ENCODE assay signal across 8 cellular contexts in genomic region chrX:102067966-102068723, GRCh38.
DNase-seq lines count a peak whose midpoint lies in the region; FAIRE-seq lines count a peak whose summit lies in the region.

No MANE protein-coding gene starts in this region.

- no peak overlapping the region for H3K4me3 ChIP-seq in BLaER1

- H3K27me3 ChIP-seq in BLaER1, result no peaks in the 10 kb centered on the region

- H4K20me1 ChIP-seq in BLaER1, result no peaks in the 10 kb centered on the region

- FAIRE-seq in GM18507 (lab: Jason Lieb, UNC), result peak; percentile 46

- H3K4me1 ChIP-seq in BLaER1, result no peaks in the 10 kb centered on the region

- no peak overlapping the region for H3K4me2 ChIP-seq in BLaER1

- H3K9ac ChIP-seq in BLaER1, result 0 out of 2 replicates have a peak overlapping the region, but pooled peaks have one; percentile 17

- no peaks in the 10 kb centered on the region for H3K36me3 ChIP-seq in BLaER1

- peaks cover 19% of the 10 kb centered on the region for H3K9me3 ChIP-seq in BLaER1

- no peak overlapping the region for H3K27ac ChIP-seq in BLaER1

- DNase-seq in GM18507 (ENCODE audit: extremely low spot score, insufficient read length, low read depth), result no peak
- peak; percentile 2 for DNase-seq in RPMI8226
- peak; percentile 44 for DNase-seq in fibroblast of peridontal ligament (ENCODE audit: extremely low read depth)
- DNase-seq in stimulated activated CD8-positive, alpha-beta memory T cell treated with anti-CD3 and anti-CD28 coated beads, Interleukin-4, amount 100 ng/mL, for 24 hours (ENCODE audit: low read depth), result peak; percentile 4
- DNase-seq in NCI-H446 treated with DMSO at 0.1 percent for 48 hours (lab: John Stamatoyannopoulos, UW), result no peak
- no peak for DNase-seq in glomerular visceral epithelial cell (ENCODE audit: extremely low spot score)
- DNase-seq in DMS153 (lab: John Stamatoyannopoulos, UW), result no peak

Comparison
In these comparisons a context has a peak if more than half of its experiments do, and no peak if none do; other contexts are left out.
1. DNase-seq: peak in RPMI8226 (single experiment), fibroblast of peridontal ligament (single experiment) and stimulated activated CD8-positive, alpha-beta memory T cell treated with anti-CD3 and anti-CD28 coated beads, Interleukin-4, amount 100 ng/mL, for 24 hours (single experiment); none in GM18507 (single experiment), NCI-H446 treated with DMSO at 0.1 percent for 48 hours (single experiment), glomerular visceral epithelial cell (single experiment) and DMS153 (single experiment).